In the genomic region with DNA sequence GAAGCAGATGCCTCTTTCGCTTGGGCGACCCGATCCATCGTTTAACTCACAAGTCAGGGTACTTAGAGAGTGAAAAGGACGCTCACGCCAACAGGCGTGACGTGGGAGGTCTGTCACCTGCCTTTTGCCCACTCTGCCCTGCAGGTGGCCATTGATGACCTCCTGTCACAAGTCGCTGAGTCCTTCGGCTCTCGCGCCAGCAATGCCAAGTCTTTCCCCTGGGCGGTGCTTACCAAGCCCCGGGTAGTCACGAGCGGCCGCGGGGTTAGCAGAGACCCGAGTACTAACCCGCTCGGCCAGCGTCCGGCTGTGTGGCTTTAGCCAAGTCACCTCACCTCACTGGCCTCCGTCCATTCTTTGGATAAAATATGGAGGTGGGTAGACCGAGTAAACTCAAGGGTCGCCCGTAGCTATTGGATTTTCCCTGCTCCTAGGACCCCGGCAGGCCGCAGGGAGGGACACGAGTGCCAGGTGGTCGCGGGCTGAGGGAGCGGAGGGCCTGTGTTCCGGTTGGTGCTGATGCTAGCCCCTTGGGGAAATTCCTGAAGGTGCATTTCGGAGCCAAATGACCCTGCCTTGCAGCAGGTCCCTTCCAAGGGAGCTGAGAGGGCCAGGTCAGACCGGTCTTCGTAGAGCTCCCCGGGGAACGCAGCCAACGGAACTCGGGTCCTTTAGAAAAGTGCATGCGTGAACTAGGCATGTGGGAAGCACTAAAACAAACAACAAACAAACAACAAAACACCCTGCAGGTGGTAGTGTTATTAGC, we compare ENCODE assay signal across 8 cellular contexts. TPM values are rescaled to one million over a fixed set of nuclear protein-coding genes. Genes with fewer than 3 reads are reported as not detected.
DNase-seq lines count a peak whose midpoint lies in the region; ATAC-seq, FAIRE-seq and TF ChIP-seq lines count a peak whose summit lies in the region.

No MANE protein-coding gene starts in this region.

- peak; percentile 25 for ATAC-seq in GM19025 (IDR thresholded peaks at IDR 0.05; ENCODE audit: low read depth, unreplicated experiment)
- peak; percentile 40 for ATAC-seq in HG03175 (IDR thresholded peaks at IDR 0.05; ENCODE audit: unreplicated experiment)
- peak; percentile 75 for ATAC-seq in PC-3

- WGBS in small intestine, 3 donors, result 2% methylated on average over 42 of the region's 42 CpGs

- H3K9me2 ChIP-seq in PC-3 (replicated peaks; ENCODE audit: low read length), result no peaks in the 10 kb centered on the region

- H3K9ac ChIP-seq in PC-3 (ENCODE audit: low read length), result peak overlapping the region; percentile 81

- H3K36me3 ChIP-seq in CD4-positive, alpha-beta memory T cell (ENCODE audit: insufficient read depth, low read length), result no peaks in the 10 kb centered on the region
- no peaks in the 10 kb centered on the region for H3K36me3 ChIP-seq in PC-3 (ENCODE audit: low read depth, low read length)
- H3K36me3 ChIP-seq in brain microvascular endothelial cell (replicated peaks), result no peaks in the 10 kb centered on the region
- no peaks in the 10 kb centered on the region for H3K36me3 ChIP-seq in small intestine (ENCODE audit: control insufficient read depth in 2 of 2, insufficient read depth in 2 of 2, low read length in 2 of 2)

- TF ChIP-seq CTCF in PC-3 (conservative IDR thresholded peaks at IDR 0.05; ENCODE audit: low read depth, low read length) (peak; percentile 20; the same call in 1 of the 2 replicates), brain microvascular endothelial cell (IDR thresholded peaks at IDR 0.05; ENCODE audit: low read depth, low read length, missing control alignments) (peak; percentile 23)

- H3K36me3 Mint-ChIP-seq in CD4-positive, alpha-beta memory T cell, result peaks cover 0 to 3% of the 10 kb centered on the region in 2 donors
- no peaks in the 10 kb centered on the region for H3K36me3 Mint-ChIP-seq in immature natural killer cell

- peaks cover 48% of the 10 kb centered on the region for H3K79me2 ChIP-seq in PC-3 (ENCODE audit: low read length)

- H3K4me3 Mint-ChIP-seq in CD4-positive, alpha-beta memory T cell, result peak overlapping the region; percentile 72 to 83 (median 78)
- peak overlapping the region; percentile 63 to 79 (median 73) for H3K4me3 Mint-ChIP-seq in immature natural killer cell

- peak overlapping the region; percentile 95 for H2AFZ ChIP-seq in PC-3 (ENCODE audit: low read length)

- H3F3A ChIP-seq in PC-3 (ENCODE audit: low read length, unreplicated experiment), result no peaks in the 10 kb centered on the region

- no peaks in the 10 kb centered on the region for H4K20me1 ChIP-seq in PC-3 (ENCODE audit: low read length)

- intact Hi-C loops in CD4-positive, alpha-beta memory T cell (cut with micrococcal nuclease), result no loop called here
- intact Hi-C loops in PC-3 (cut with micrococcal nuclease), result loop anchor here (1.0 to 5.0 kb wide), 6 partner anchors 42 to 227 kb away; no protein-coding TSS in a partner anchor

- H3K27me3 Mint-ChIP-seq in CD4-positive, alpha-beta memory T cell, result peaks cover 20 to 36% of the 10 kb centered on the region in 2 donors
- H3K27me3 Mint-ChIP-seq in immature natural killer cell (ENCODE audit: low read depth in 3 of 3), result peaks cover 7 to 17% (median 8%) of the 10 kb centered on the region in 3 donors

- peaks cover 0 to 5% (median 2%) of the 10 kb centered on the region in 8 donors for H3K9me3 Mint-ChIP-seq in CD4-positive, alpha-beta memory T cell
- peaks cover 0 to 17% (median 2%) of the 10 kb centered on the region in 6 donors for H3K9me3 Mint-ChIP-seq in immature natural killer cell

- H3K27me3 ChIP-seq in CD4-positive, alpha-beta memory T cell (ENCODE audit: insufficient read depth, low read length), result peaks cover 14% of the 10 kb centered on the region
- H3K27me3 ChIP-seq in PC-3 (ENCODE audit: low read length) (no peaks in the 10 kb centered on the region), brain microvascular endothelial cell (replicated peaks) (peaks cover 4% of the 10 kb centered on the region), small intestine (ENCODE audit: control insufficient read depth in 2 of 2, insufficient read depth in 2 of 2, low read length in 2 of 2) (no peaks in the 10 kb centered on the region)

- H3K9me3 ChIP-seq in CD4-positive, alpha-beta memory T cell (ENCODE audit: control insufficient read depth in 1 of 2, low read length in 2 of 2), result no peaks in the 10 kb centered on the region
- H3K9me3 ChIP-seq in PC-3 (ENCODE audit: low read length) (no peaks in the 10 kb centered on the region), small intestine (ENCODE audit: control insufficient read depth, low read depth) (no peaks in the 10 kb centered on the region)

- H3K4me1 Mint-ChIP-seq in CD4-positive, alpha-beta memory T cell, result peaks cover 10 to 22% (median 13%) of the 10 kb centered on the region in 4 donors
- H3K4me1 Mint-ChIP-seq in immature natural killer cell, result peaks cover 17 to 18% of the 10 kb centered on the region in 2 donors

- DNase-seq in CD4-positive, alpha-beta memory T cell, result peak in 1 of 5 donors; percentile 0
- DNase-seq in PC-3 (peak; percentile 69), brain microvascular endothelial cell (no peak), immature natural killer cell (peak in 1 of 3 donors; percentile 0), small intestine (peak; percentile 64), putamen (ENCODE audit: low spot score) (no peak)

- no peak for FAIRE-seq in small intestine (lab: Jason Lieb, UNC)

- H3K4me2 ChIP-seq in PC-3 (ENCODE audit: low read length), result peak overlapping the region; percentile 92

- no peak overlapping the region for H3K27ac ChIP-seq in CD4-positive, alpha-beta memory T cell (ENCODE audit: low read depth, low read length)
- peak overlapping the region; percentile 49 for H3K27ac ChIP-seq in PC-3 (ENCODE audit: low read length)
- no peak overlapping the region for H3K27ac ChIP-seq in brain microvascular endothelial cell
- peak overlapping the region; percentile 38 to 78 for H3K27ac ChIP-seq in small intestine (ENCODE audit: low read depth in 1 of 2, low read length in 1 of 2)

- in situ Hi-C loops in brain microvascular endothelial cell (cut with HindIII; ENCODE audit: low pct_ligation_motif_present, low sequenced_read_pairs), result no loop called here

- H3K4me1 ChIP-seq in CD4-positive, alpha-beta memory T cell (ENCODE audit: insufficient read depth, low read length), result peaks cover 22% of the 10 kb centered on the region
- peaks cover 4% of the 10 kb centered on the region for H3K4me1 ChIP-seq in PC-3 (ENCODE audit: insufficient read depth, low read length)
- no peaks in the 10 kb centered on the region for H3K4me1 ChIP-seq in small intestine (ENCODE audit: control insufficient read depth in 2 of 2, insufficient read depth in 1 of 2, low read depth in 1 of 2, low read length in 1 of 2)

- POLR2A ChIA-PET in CD4-positive, alpha-beta memory T cell (lab: Charles Lee; ENCODE audit: partially characterized antibody), result no interaction called here
- POLR2A ChIA-PET in PC-3 (lab: Charles Lee; ENCODE audit: unreplicated experiment), result interaction anchor here (1.0 kb wide), 1 partner anchor 66 kb away, joined by 4 read pairs; no protein-coding TSS in a partner anchor

- CTCF ChIA-PET in CD4-positive, alpha-beta memory T cell (lab: Charles Lee; ENCODE audit: partially characterized antibody), result no interaction called here
- CTCF ChIA-PET in PC-3 (lab: Charles Lee), result interaction anchor here (0.6 to 1.2 kb wide), 11 partner anchors 10 to 133 kb away, joined by 3 to 6 read pairs (median 4); no protein-coding TSS in a partner anchor

- BruUV-seq in PC-3 (replicated peaks; lab: Mats Ljungman, UMichigan), result TSS peak; percentile 55

- H3K27ac Mint-ChIP-seq in CD4-positive, alpha-beta memory T cell, result peak overlapping the region in 1 of 7 donors; percentile 56
- no peak overlapping the region for H3K27ac Mint-ChIP-seq in immature natural killer cell

- H3K4me3 ChIP-seq in CD4-positive, alpha-beta memory T cell (ENCODE audit: low read length in 2 of 2), result peak overlapping the region in 1 of 2 donors; percentile 60
- H3K4me3 ChIP-seq in PC-3 (ENCODE audit: low read length) (peak overlapping the region; percentile 94), brain microvascular endothelial cell (ENCODE audit: low read depth, low read length) (peak overlapping the region; percentile 78), small intestine (ENCODE audit: low read depth in 1 of 2, low read length in 2 of 2) (peak overlapping the region; percentile 38 to 52)

RNA-seq across cellular contexts. Expression of a gene that starts 0.7 kb away (rescaled TPM):
- under 1 TPM; 0.67 to 0.89 TPM for total RNA-seq in CD4-positive, alpha-beta memory T cell
- under 1 TPM in 1 of 2 donors, not detected in 1; 0.24 TPM for polyA plus RNA-seq in CD4-positive, alpha-beta memory T cell
- 22.4 and 28.0 TPM in 2 replicates for total RNA-seq in PC-3 (2014; rRNA removed)
- polyA plus RNA-seq in immature natural killer cell (1 to 10 TPM in 2 of 3 donors, not detected in 1; 2.1 to 5.0 TPM), small intestine (10 to 100 TPM in 2 of 3 donors, 1 to 10 TPM in 1; 6.5 to 59.5 (median 50.3) TPM)

Comparison
In these comparisons a context has a peak if more than half of its experiments do, and no peak if none do; other contexts are left out.
1. DNase-seq: peak in PC-3 (single experiment) and small intestine (single experiment); none in brain microvascular endothelial cell (single experiment) and putamen (single experiment).
2. H3K27ac ChIP-seq: peak in PC-3 (single experiment) and small intestine (2 of 2); none in CD4-positive, alpha-beta memory T cell (single experiment) and brain microvascular endothelial cell (single experiment).
3. ATAC-seq: peak in every context shown above with its lines; median percentile 75 in PC-3; 40 in HG03175; 25 in GM19025.